Comparison of ENCODE assay signal across 22 cellular contexts in genomic region chr12:87690236-87690810, GRCh38.
"Had no signal": no experiment of that assay in that cellular context is flagged by ENCODE, and none has a peak within 500 bp of the region (broad histone marks: within the 10 kb centered on the region; RNA-seq: fewer than 3 reads in every experiment).

No MANE protein-coding gene starts in this region.

- H3K27me3 Mint-ChIP-seq: activated CD4-positive, alpha-beta T cell treated with anti-CD3 and anti-CD28 coated beads, Interleukin-2, amount 10 ng/mL, durations not matched to agents 7 days and 5 days; activated naive CD8-positive, alpha-beta T cell treated with anti-CD3 and anti-CD28 coated beads, Interleukin-2, amount 10 ng/mL, durations not matched to agents 7 days and 5 days; activated T-cell treated with anti-CD3 and anti-CD28 coated beads, Interleukin-2, amount 50 U/mL, for 24 hours; naive thymus-derived CD8-positive, alpha-beta T cell; stimulated activated memory B cell treated with anti-CD40 and anti-IgM and Interleukin-4, amounts not matched to agents 10 μg/mL and 1 μg/mL and 100 μg/mL, for 72 hours had no signal

- H3K4me3 ChIP-seq: body of pancreas, pancreas, sigmoid colon, spleen, thoracic aorta, upper lobe of left lung had no signal

- ATAC-seq: activated CD4-positive, CD25-positive, alpha-beta regulatory T cell treated with anti-CD3 and anti-CD28 coated beads, Interleukin-2, amount 50 U/mL, for 24 hours; activated CD8-positive, alpha-beta T cell treated with anti-CD3 and anti-CD28 coated beads, Interleukin-2, amount 10 ng/mL, durations not matched to agents 7 days and 5 days; body of pancreas; left cardiac atrium; naive thymus-derived CD8-positive, alpha-beta T cell; pancreas; stimulated activated memory B cell treated with anti-CD40 and anti-IgM and Interleukin-4, amounts not matched to agents 10 μg/mL and 1 μg/mL and 100 μg/mL, for 72 hours had no signal

- H3K36me3 Mint-ChIP-seq: activated naive CD8-positive, alpha-beta T cell treated with anti-CD3 and anti-CD28 coated beads, Interleukin-2, amount 10 ng/mL, durations not matched to agents 7 days and 5 days; naive thymus-derived CD8-positive, alpha-beta T cell; stimulated activated memory B cell treated with anti-CD40 and anti-IgM and Interleukin-4, amounts not matched to agents 10 μg/mL and 1 μg/mL and 100 μg/mL, for 72 hours had no signal

- H3K27ac Mint-ChIP-seq: activated CD4-positive, alpha-beta T cell treated with anti-CD3 and anti-CD28 coated beads, Interleukin-2, amount 10 ng/mL, durations not matched to agents 7 days and 5 days; activated CD8-positive, alpha-beta T cell treated with anti-CD3 and anti-CD28 coated beads, Interleukin-2, amount 10 ng/mL, durations not matched to agents 7 days and 5 days; activated naive CD8-positive, alpha-beta T cell treated with anti-CD3 and anti-CD28 coated beads, Interleukin-2, amount 10 ng/mL, durations not matched to agents 7 days and 5 days; activated T-cell treated with anti-CD3 and anti-CD28 coated beads, Interleukin-2, amount 50 U/mL, for 24 hours; activated T-helper 2 cell treated with anti-CD3 and anti-CD28 coated beads, Interferon-gamma antibody, Interleukin-2, Interleukin-4, amounts not matched to agents 10 μg/mL and 5 μg/mL and 100 μg/mL, durations not matched to agents 14 hours and 24 hours and 36 hours; naive thymus-derived CD8-positive, alpha-beta T cell; stimulated activated memory B cell treated with anti-CD40 and anti-IgM and Interleukin-4, amounts not matched to agents 10 μg/mL and 1 μg/mL and 100 μg/mL, for 72 hours had no signal

- H3K9me3 Mint-ChIP-seq: activated CD4-positive, alpha-beta T cell treated with anti-CD3 and anti-CD28 coated beads, Interleukin-2, amount 10 ng/mL, durations not matched to agents 7 days and 5 days; activated T-cell treated with anti-CD3 and anti-CD28 coated beads, Interleukin-2, amount 50 U/mL, for 24 hours; activated T-helper 2 cell treated with anti-CD3 and anti-CD28 coated beads, Interferon-gamma antibody, Interleukin-2, Interleukin-4, amounts not matched to agents 10 μg/mL and 5 μg/mL and 100 μg/mL, durations not matched to agents 14 hours and 24 hours and 36 hours had no signal

- H3K9me3 ChIP-seq: body of pancreas, neutrophil, pancreas, sigmoid colon, spleen, thoracic aorta, upper lobe of left lung had no signal

- H3K36me3 ChIP-seq: neutrophil, pancreas, sigmoid colon, spleen, thoracic aorta, upper lobe of left lung had no signal

- H3K4me1 ChIP-seq: body of pancreas, spleen had no signal

- H3K4me1 Mint-ChIP-seq: activated CD4-positive, alpha-beta T cell treated with anti-CD3 and anti-CD28 coated beads, Interleukin-2, amount 10 ng/mL, durations not matched to agents 7 days and 5 days; activated naive CD8-positive, alpha-beta T cell treated with anti-CD3 and anti-CD28 coated beads, Interleukin-2, amount 10 ng/mL, durations not matched to agents 7 days and 5 days; naive thymus-derived CD8-positive, alpha-beta T cell; stimulated activated memory B cell treated with anti-CD40 and anti-IgM and Interleukin-4, amounts not matched to agents 10 μg/mL and 1 μg/mL and 100 μg/mL, for 72 hours had no signal

- DNase-seq: activated CD4-positive, alpha-beta T cell treated with anti-CD3 and anti-CD28 coated beads, Interleukin-2, amount 10 ng/mL, durations not matched to agents 7 days and 5 days; activated CD8-positive, alpha-beta T cell treated with anti-CD3 and anti-CD28 coated beads, Interleukin-2, amount 10 ng/mL, durations not matched to agents 7 days and 5 days; activated naive CD4-positive, alpha-beta T cell treated with Interleukin-2 at 50 U/mL for 16 hours; activated naive CD8-positive, alpha-beta T cell treated with anti-CD3 and anti-CD28 coated beads, Interleukin-2, amount 10 ng/mL, durations not matched to agents 7 days and 5 days; activated T-cell treated with anti-CD3 and anti-CD28 coated beads, Interleukin-2, amount 50 U/mL, for 24 hours; amygdala; body of pancreas; caudate nucleus; erythroblast; left cardiac atrium; mesendoderm; naive thymus-derived CD8-positive, alpha-beta T cell; pancreas; sigmoid colon; spleen; stimulated activated CD4-positive, alpha-beta T cell treated with anti-CD3 and anti-CD28 coated beads, Interleukin-4, amount 100 ng/mL, for 4 hours; upper lobe of left lung had no signal

- H3K4me3 Mint-ChIP-seq: activated CD4-positive, alpha-beta T cell treated with anti-CD3 and anti-CD28 coated beads, Interleukin-2, amount 10 ng/mL, durations not matched to agents 7 days and 5 days; activated CD8-positive, alpha-beta T cell treated with anti-CD3 and anti-CD28 coated beads, Interleukin-2, amount 10 ng/mL, durations not matched to agents 7 days and 5 days; activated naive CD8-positive, alpha-beta T cell treated with anti-CD3 and anti-CD28 coated beads, Interleukin-2, amount 10 ng/mL, durations not matched to agents 7 days and 5 days; activated T-cell treated with anti-CD3 and anti-CD28 coated beads, Interleukin-2, amount 50 U/mL, for 24 hours; naive thymus-derived CD8-positive, alpha-beta T cell; stimulated activated memory B cell treated with anti-CD40 and anti-IgM and Interleukin-4, amounts not matched to agents 10 μg/mL and 1 μg/mL and 100 μg/mL, for 72 hours had no signal

- H3K27ac ChIP-seq: body of pancreas, neutrophil, pancreas, sigmoid colon, spleen, thoracic aorta, upper lobe of left lung had no signal

- H3K27me3 ChIP-seq: body of pancreas, neutrophil, pancreas, sigmoid colon, spleen, upper lobe of left lung had no signal
